In genomic region chr7:127417346-127417745, GRCh38 we compare ENCODE assay signal across 1 cellular context.
TF ChIP-seq lines count a peak whose summit lies in the region.

No MANE protein-coding gene starts in this region.

TF ChIP-seq in GM12878, 131 proteins besides CTCF, POLR2A, EP300 and RAD21 (continued from another document):
- TF ChIP-seq, protein P1, sequence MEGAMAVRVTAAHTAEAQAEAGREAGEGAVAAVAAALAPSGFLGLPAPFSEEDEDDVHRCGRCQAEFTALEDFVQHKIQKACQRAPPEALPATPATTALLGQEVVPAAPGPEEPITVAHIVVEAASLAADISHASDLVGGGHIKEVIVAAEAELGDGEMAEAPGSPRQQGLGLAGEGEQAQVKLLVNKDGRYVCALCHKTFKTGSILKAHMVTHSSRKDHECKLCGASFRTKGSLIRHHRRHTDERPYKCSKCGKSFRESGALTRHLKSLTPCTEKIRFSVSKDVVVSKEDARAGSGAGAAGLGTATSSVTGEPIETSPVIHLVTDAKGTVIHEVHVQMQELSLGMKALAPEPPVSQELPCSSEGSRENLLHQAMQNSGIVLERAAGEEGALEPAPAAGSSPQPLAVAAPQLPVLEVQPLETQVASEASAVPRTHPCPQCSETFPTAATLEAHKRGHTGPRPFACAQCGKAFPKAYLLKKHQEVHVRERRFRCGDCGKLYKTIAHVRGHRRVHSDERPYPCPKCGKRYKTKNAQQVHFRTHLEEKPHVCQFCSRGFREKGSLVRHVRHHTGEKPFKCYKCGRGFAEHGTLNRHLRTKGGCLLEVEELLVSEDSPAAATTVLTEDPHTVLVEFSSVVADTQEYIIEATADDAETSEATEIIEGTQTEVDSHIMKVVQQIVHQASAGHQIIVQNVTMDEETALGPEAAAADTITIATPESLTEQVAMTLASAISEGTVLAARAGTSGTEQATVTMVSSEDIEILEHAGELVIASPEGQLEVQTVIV (IDR thresholded peaks at IDR 0.05; ENCODE audit: borderline replicate concordance, partially characterized antibody), result no peak
TF ChIP-seq in GM12878: peak in this region for 5.
